Comparison of ENCODE assay signal across 18 cellular contexts in genomic region chr1:162216604-162217003, GRCh38.
A peak's percentile ranks its signal among the peaks of the same experiment; 100 is the strongest.
DNase-seq lines count a peak whose midpoint lies in the region; ATAC-seq and TF ChIP-seq lines count a peak whose summit lies in the region.
"Had no signal": no experiment of that assay in that cellular context is flagged by ENCODE, and none has a peak within 500 bp of the region (broad histone marks: within the 10 kb centered on the region; RNA-seq: fewer than 3 reads in every experiment).

No MANE protein-coding gene starts in this region.

- H3K4me3 ChIP-seq in HEK293 (ENCODE audit: low read depth, low read length), result no peak overlapping the region
- H3K4me3 ChIP-seq: BLaER1 treated with 17β-estradiol and CSF1 and Interleukin-3, amounts not matched to agents 10 nM and 100 nM; GM12878 had no signal

- no peak overlapping the region for H3K27ac ChIP-seq in HEK293 (ENCODE audit: extremely low read depth, low read depth, low read length)
- H3K27ac ChIP-seq: BLaER1 treated with 17β-estradiol and CSF1 and Interleukin-3, amounts not matched to agents 10 nM and 100 nM had no signal

- H3K36me3 ChIP-seq in HEK293 (ENCODE audit: control insufficient read depth in 2 of 2, insufficient read depth in 1 of 2, low read length in 2 of 2), result no peaks in the 10 kb centered on the region
- H3K36me3 ChIP-seq: BE2C; BLaER1 treated with 17β-estradiol and CSF1 and Interleukin-3, amounts not matched to agents 10 nM and 100 nM had no signal

- TF ChIP-seq CTCF in HEK293 (tag by site-specific recombination; IDR thresholded peaks at IDR 0.05), result no peak
- no peak for TF ChIP-seq CTCF in WTC11 (IDR thresholded peaks at IDR 0.05)
- TF ChIP-seq CTCF in nephron (IDR thresholded peaks at IDR 0.05; ENCODE audit: unreplicated experiment in 3 of 3), result no peak
- TF ChIP-seq CTCF in omental fat pad (IDR thresholded peaks at IDR 0.05), result no peak

- H3K9me3 Mint-ChIP-seq in WTC11 (no peaks in the 10 kb centered on the region), nephron (no peaks in the 10 kb centered on the region)
- H3K9me3 Mint-ChIP-seq: CD4-positive, alpha-beta T cell; H9; HFFc6 had no signal

- H3K4me1 Mint-ChIP-seq in WTC11, result peaks cover 94% of the 10 kb centered on the region
- H3K4me1 Mint-ChIP-seq in nephron, result peaks cover 72% of the 10 kb centered on the region
- H3K4me1 Mint-ChIP-seq: CD8-positive, alpha-beta memory T cell had no signal

- H3K27me3 Mint-ChIP-seq in WTC11 (ENCODE audit: low read depth) (no peaks in the 10 kb centered on the region), nephron (ENCODE audit: low read depth) (peaks cover 8% of the 10 kb centered on the region)

- H3K27ac Mint-ChIP-seq in WTC11, result peak overlapping the region; percentile 42
- H3K27ac Mint-ChIP-seq in nephron, result peak overlapping the region in 2 of 3 experiments; percentile 55 to 73
- H3K27ac Mint-ChIP-seq: CD4-positive, alpha-beta T cell; CD8-positive, alpha-beta memory T cell; HFFc6 had no signal

- no peak for DNase-seq in WTC11 (ENCODE audit: low spot score)
- no peak for DNase-seq in NCI-H146 (lab: John Stamatoyannopoulos, UW)
- no peak for DNase-seq in omental fat pad (ENCODE audit: low spot score)
- no peak for DNase-seq in epidermal melanocyte (ENCODE audit: insufficient read length, low spot score)
- DNase-seq: BE2C; CD4-positive, alpha-beta T cell; CD8-positive, alpha-beta memory T cell; DMS79; EL; GDM1; HFFc6 had no signal

- H3K4me3 Mint-ChIP-seq in WTC11 (no peak overlapping the region), nephron (no peak overlapping the region)
- H3K4me3 Mint-ChIP-seq: CD14-positive monocyte; CD4-positive, alpha-beta T cell; CD8-positive, alpha-beta memory T cell; HFFc6 had no signal

- peaks cover 26% of the 10 kb centered on the region for H3K4me1 ChIP-seq in HEK293 (ENCODE audit: control insufficient read depth, insufficient read depth, low read length)
- H3K4me1 ChIP-seq: BE2C had no signal

- no peaks in the 10 kb centered on the region for H3K9me3 ChIP-seq in HEK293 (ENCODE audit: control insufficient read depth, insufficient read depth, low read depth, low read length)
- H3K9me3 ChIP-seq: BE2C; BLaER1 treated with 17β-estradiol and CSF1 and Interleukin-3, amounts not matched to agents 10 nM and 100 nM had no signal

- POLR2A ChIA-PET in HEK293 (lab: Yijun Ruan, JAX) (no interaction called here), WTC11 (lab: Charles Lee) (interaction anchor here (0.6 kb wide), 1 partner anchor 69 kb away, joined by 3 read pairs; no protein-coding TSS in a partner anchor)

- H3K36me3 Mint-ChIP-seq in WTC11 (no peaks in the 10 kb centered on the region), nephron (ENCODE audit: low read depth) (no peaks in the 10 kb centered on the region)
- H3K36me3 Mint-ChIP-seq: CD14-positive monocyte; CD8-positive, alpha-beta memory T cell had no signal

- CTCF ChIA-PET in HEK293 (lab: Yijun Ruan, JAX), result no interaction called here
- CTCF ChIA-PET in WTC11 (lab: Charles Lee), result no interaction called here

- ATAC-seq in WTC11 (no peak), omental fat pad (ENCODE audit: low FRiP score) (no peak)
- ATAC-seq: GM12878, HCT116 had no signal

TF ChIP-seq in HEK293, 187 proteins besides CTCF, POLR2A, EP300 and RAD21:
- TF ChIP-seq HIC1 (tag by site-specific recombination; IDR thresholded peaks at IDR 0.05) (no peak), ZNF768 (tag by site-specific recombination; IDR thresholded peaks at IDR 0.05) (peak; percentile 76; the same call in 1 of the 2 replicates), ZNF174 (tag by site-specific recombination; IDR thresholded peaks at IDR 0.05) (no peak), PBX3 (CRISPR knock-in tag; IDR thresholded peaks at IDR 0.05) (no peak), RBAK (tag by site-specific recombination; IDR thresholded peaks at IDR 0.05) (no peak), ZNF580 (tag by site-specific recombination; IDR thresholded peaks at IDR 0.05) (peak; percentile 64; the same call in 1 of the 2 replicates), ZNF585B (tag by site-specific recombination; IDR thresholded peaks at IDR 0.05) (no peak)
TF ChIP-seq in HEK293: peak in this region for 2.

TF ChIP-seq in WTC11, 78 proteins besides CTCF, POLR2A, EP300 and RAD21:
- TF ChIP-seq FOXK1 (CRISPR knock-in tag; IDR thresholded peaks at IDR 0.05) (no peak), NR3C1 (CRISPR knock-in tag; conservative IDR thresholded peaks at IDR 0.05; ENCODE audit: low read depth) (no peak), CREM (CRISPR knock-in tag; IDR thresholded peaks at IDR 0.05) (no peak), NFYB (CRISPR knock-in tag; conservative IDR thresholded peaks at IDR 0.05; ENCODE audit: low read depth) (no peak), HMGA2 (CRISPR knock-in tag; IDR thresholded peaks at IDR 0.05) (no peak), SMAD3 (CRISPR knock-in tag; IDR thresholded peaks at IDR 0.05; ENCODE audit: borderline replicate concordance) (no peak), HMGXB4 (CRISPR knock-in tag; IDR thresholded peaks at IDR 0.05) (no peak), TP53 (CRISPR knock-in tag; IDR thresholded peaks at IDR 0.05) (no peak), USF2 (CRISPR knock-in tag; IDR thresholded peaks at IDR 0.05) (no peak)
